ENCODE assay signal across 20 cellular contexts in genomic region chr5:144638802-144639201, GRCh38.
"Had no signal": no experiment of that assay in that cellular context is flagged by ENCODE, and none has a peak within 500 bp of the region (broad histone marks: within the 10 kb centered on the region; RNA-seq: fewer than 3 reads in every experiment).

No MANE protein-coding gene starts in this region.

- H3K4me1 Mint-ChIP-seq: naive thymus-derived CD8-positive, alpha-beta T cell; stimulated activated memory B cell treated with anti-CD40 and anti-IgM and Interleukin-4, amounts not matched to agents 10 μg/mL and 1 μg/mL and 100 μg/mL, for 72 hours had no signal

- H3K36me3 Mint-ChIP-seq: stimulated activated memory B cell treated with anti-CD40 and anti-IgM and Interleukin-4, amounts not matched to agents 10 μg/mL and 1 μg/mL and 100 μg/mL, for 72 hours had no signal

- H3K27me3 Mint-ChIP-seq: dendritic cell treated with granulocyte-macrophage colony-stimulating factor and Interleukin-4, amounts not matched to agents 40 ng/mL and 50 ng/mL, for 4 days; naive thymus-derived CD8-positive, alpha-beta T cell; stimulated activated memory B cell treated with anti-CD40 and anti-IgM and Interleukin-4, amounts not matched to agents 10 μg/mL and 1 μg/mL and 100 μg/mL, for 72 hours had no signal

- DNase-seq: colonic mucosa; effector CD8-positive, alpha-beta T cell; endodermal cell; foreskin fibroblast; gastrocnemius medialis; head of caudate nucleus; mesenchymal stem cell; midbrain; naive thymus-derived CD8-positive, alpha-beta T cell; stimulated activated CD4-positive, alpha-beta T cell treated with anti-CD3 and anti-CD28 coated beads, Interleukin-2, amount 100 ng/mL, for 24 hours; stimulated activated CD4-positive, alpha-beta T cell treated with anti-CD3 and anti-CD28 coated beads, Interleukin-4, amount 100 ng/mL, for 4 hours; stimulated activated naive CD8-positive, alpha-beta T cell treated with anti-CD3 and anti-CD28 coated beads, Interleukin-15, Interleukin-2, amounts not matched to agents 100 U/mL and 50 U/mL, for 24 hours; substantia nigra; testis; tibial artery; upper lobe of left lung; uterus had no signal

- H3K27ac Mint-ChIP-seq: dendritic cell treated with granulocyte-macrophage colony-stimulating factor and Interleukin-4, amounts not matched to agents 40 ng/mL and 50 ng/mL, for 4 days; endodermal cell; naive thymus-derived CD8-positive, alpha-beta T cell; stimulated activated memory B cell treated with anti-CD40 and anti-IgM and Interleukin-4, amounts not matched to agents 10 μg/mL and 1 μg/mL and 100 μg/mL, for 72 hours had no signal

- H3K4me3 Mint-ChIP-seq: dendritic cell treated with granulocyte-macrophage colony-stimulating factor and Interleukin-4, amounts not matched to agents 40 ng/mL and 50 ng/mL, for 4 days; endodermal cell; naive thymus-derived CD8-positive, alpha-beta T cell; neural crest cell; stimulated activated memory B cell treated with anti-CD40 and anti-IgM and Interleukin-4, amounts not matched to agents 10 μg/mL and 1 μg/mL and 100 μg/mL, for 72 hours had no signal
